ENCODE assay signal across 9 cellular contexts in the genomic region with DNA sequence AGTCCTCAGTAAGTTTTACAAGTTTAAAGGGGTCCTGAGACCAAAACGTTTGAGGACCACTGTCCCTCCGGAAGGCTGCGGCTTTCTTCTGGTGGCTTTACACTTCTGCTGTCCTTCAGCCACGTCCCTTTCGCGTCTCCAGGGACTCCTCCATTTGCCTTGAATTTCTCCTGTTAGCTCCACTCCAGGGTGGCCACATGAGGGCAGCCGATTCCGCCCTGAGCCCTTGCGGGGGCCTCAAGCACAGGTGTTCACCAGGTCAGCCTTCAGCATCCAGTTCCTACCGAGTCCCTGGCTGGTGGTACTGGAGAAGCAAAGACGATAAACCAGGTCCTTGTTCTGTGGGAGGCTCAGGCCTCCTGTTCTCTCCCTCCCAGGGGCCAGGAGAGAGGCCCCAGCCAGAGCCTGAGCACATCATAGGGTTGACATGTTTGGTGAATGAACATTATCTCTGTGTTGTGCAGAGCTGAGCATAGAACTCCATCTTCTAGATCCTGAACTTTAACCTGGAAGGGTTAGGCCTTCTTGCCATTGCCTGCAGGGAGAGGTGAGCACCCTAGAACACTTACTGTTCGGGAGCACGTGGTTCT. TPM values are rescaled to one million over a fixed set of nuclear protein-coding genes. Genes with fewer than 3 reads are reported as not detected.
DNase-seq lines count a peak whose midpoint lies in the region; ATAC-seq and TF ChIP-seq lines count a peak whose summit lies in the region.
"Had no signal": no experiment of that assay in that cellular context is flagged by ENCODE, and none has a peak within 500 bp of the region (broad histone marks: within the 10 kb centered on the region; RNA-seq: fewer than 3 reads in every experiment).

No MANE protein-coding gene starts in this region.

- H3K9ac ChIP-seq in PC-3 (ENCODE audit: low read length), result no peak overlapping the region

- H3K4me3 ChIP-seq in PC-3 (ENCODE audit: low read length) (no peak overlapping the region), astrocyte of the spinal cord (ENCODE audit: low read depth, low read length) (no peak overlapping the region)

- H4K20me1 ChIP-seq in PC-3 (ENCODE audit: low read length), result no peaks in the 10 kb centered on the region

- H3K27me3 Mint-ChIP-seq in immature natural killer cell (ENCODE audit: low read depth in 3 of 3), result peaks cover 0 to 1% (median 0%) of the 10 kb centered on the region in 3 donors

- in situ Hi-C loops in astrocyte of the spinal cord (cut with HindIII; ENCODE audit: low sequenced_read_pairs), result no loop called here

- H3K36me3 Mint-ChIP-seq in immature natural killer cell, result peaks cover 6 to 11% (median 11%) of the 10 kb centered on the region in 3 donors

- no peaks in the 10 kb centered on the region for H3K9me3 ChIP-seq in PC-3 (ENCODE audit: low read length)

- no peaks in the 10 kb centered on the region for H3K79me2 ChIP-seq in PC-3 (ENCODE audit: low read length)

- no peaks in the 10 kb centered on the region for H3K36me3 ChIP-seq in PC-3 (ENCODE audit: low read depth, low read length)

- CTCF ChIA-PET in PC-3 (lab: Charles Lee), result interaction anchor here (0.5 to 1.0 kb wide), 4 partner anchors 25 to 811 kb away, joined by 3 to 5 read pairs (median 4); no protein-coding TSS in a partner anchor

- no peak overlapping the region for H3K4me3 Mint-ChIP-seq in immature natural killer cell
- H3K4me3 Mint-ChIP-seq: T-helper 1 cell treated with Interleukin-12 subunit alpha and Interleukin-12 subunit beta and Interleukin-4 antibody, amounts not matched to agents 30 μg/mL and 1 μg/mL, for 36 hours had no signal

- no peaks in the 10 kb centered on the region for H3K4me1 ChIP-seq in PC-3 (ENCODE audit: insufficient read depth, low read length)

- intact Hi-C loops in PC-3 (cut with micrococcal nuclease), result loop anchor here (1.0 to 5.0 kb wide), 2 partner anchors 185 to 525 kb away; no protein-coding TSS in a partner anchor

- H3K27ac Mint-ChIP-seq in immature natural killer cell, result no peak overlapping the region
- H3K27ac Mint-ChIP-seq: T-helper 1 cell treated with Interleukin-12 subunit alpha and Interleukin-12 subunit beta and Interleukin-4 antibody, amounts not matched to agents 30 μg/mL and 1 μg/mL, for 36 hours had no signal

- H3F3A ChIP-seq in PC-3 (ENCODE audit: low read length, unreplicated experiment), result no peaks in the 10 kb centered on the region

- no peaks in the 10 kb centered on the region for H3K9me2 ChIP-seq in PC-3 (replicated peaks; ENCODE audit: low read length)

- no peaks in the 10 kb centered on the region for H3K27me3 ChIP-seq in PC-3 (ENCODE audit: low read length)

- H3K4me2 ChIP-seq in PC-3 (ENCODE audit: low read length), result no peak overlapping the region

- no peaks in the 10 kb centered on the region for H3K4me1 Mint-ChIP-seq in immature natural killer cell

- H3K27ac ChIP-seq in PC-3 (ENCODE audit: low read length), result no peak overlapping the region

- no TSS peak for BruUV-seq in PC-3 (replicated peaks; lab: Mats Ljungman, UMichigan)

- POLR2A ChIA-PET in PC-3 (lab: Charles Lee; ENCODE audit: unreplicated experiment), result no interaction called here

- H3K9me3 Mint-ChIP-seq in immature natural killer cell, result no peaks in the 10 kb centered on the region
- H3K9me3 Mint-ChIP-seq: T-helper 1 cell treated with Interleukin-12 subunit alpha and Interleukin-12 subunit beta and Interleukin-4 antibody, amounts not matched to agents 30 μg/mL and 1 μg/mL, for 36 hours had no signal

- DNase-seq in PC-3 (peak; percentile 60), astrocyte of the spinal cord (ENCODE audit: low read depth, low spot score) (peak; percentile 31), immature natural killer cell (peak; percentile 7 to 11 (median 11)), NCI-H446 (lab: John Stamatoyannopoulos, UW) (no peak)
- DNase-seq in stimulated activated CD4-positive, alpha-beta T cell treated with anti-CD3 and anti-CD28 coated beads, Interleukin-2, amount 100 ng/mL, for 4 hours (ENCODE audit: low read depth), result peak; percentile 49

- ATAC-seq in HG02759 (IDR thresholded peaks at IDR 0.05; ENCODE audit: unreplicated experiment), result peak; percentile 60
- ATAC-seq in PC-3, result peak; percentile 83
- ATAC-seq in HG02610 (IDR thresholded peaks at IDR 0.05; ENCODE audit: unreplicated experiment), result no peak

- H2AFZ ChIP-seq in PC-3 (ENCODE audit: low read length), result no peak overlapping the region

- peak; percentile 77 for TF ChIP-seq CTCF in GM12874 (IDR thresholded peaks at IDR 0.05; ENCODE audit: insufficient read depth, low read depth, low read length)
- peak; percentile 83 for TF ChIP-seq CTCF in PC-3 (conservative IDR thresholded peaks at IDR 0.05; ENCODE audit: low read depth, low read length)
- TF ChIP-seq CTCF in astrocyte of the spinal cord (IDR thresholded peaks at IDR 0.05; ENCODE audit: low read depth, low read length), result peak; percentile 68

RNA-seq across cellular contexts. Expression of a gene that starts 27.4 kb away (rescaled TPM):
- total RNA-seq in PC-3 (2014; rRNA removed), result 67.0 and 73.3 TPM in 2 replicates
- polyA plus RNA-seq in immature natural killer cell, result 10 to 100 TPM; 26.9 to 44.3 (median 34.7) TPM

RNA-seq across cellular contexts. Expression of a gene that starts 42.3 kb away (rescaled TPM):
- 85.3 and 103 TPM in 2 replicates for total RNA-seq in PC-3 (2014; rRNA removed)
- polyA plus RNA-seq in immature natural killer cell, result 10 to 100 TPM; 19.5 to 23.1 (median 20.2) TPM

Comparison
In these comparisons a context has a peak if more than half of its experiments do, and no peak if none do; other contexts are left out.
1. DNase-seq: peak in PC-3 (single experiment), astrocyte of the spinal cord (single experiment), immature natural killer cell (3 of 3) and stimulated activated CD4-positive, alpha-beta T cell treated with anti-CD3 and anti-CD28 coated beads, Interleukin-2, amount 100 ng/mL, for 4 hours (single experiment); none in NCI-H446 (0 of 2).
2. Peak in every context shown above with its lines, with median percentiles within 50 percentile points of each other: CTCF ChIP-seq.